In genomic region chr18:13613591-13614317, GRCh38 we compare ENCODE assay signal across 11 cellular contexts.
A peak's percentile ranks its signal among the peaks of the same experiment; 100 is the strongest.
DNase-seq lines count a peak whose midpoint lies in the region; ATAC-seq and FAIRE-seq lines count a peak whose summit lies in the region.
"Had no signal": no experiment of that assay in that cellular context is flagged by ENCODE, and none has a peak within 500 bp of the region (broad histone marks: within the 10 kb centered on the region; RNA-seq: fewer than 3 reads in every experiment).

No MANE protein-coding gene starts in this region.

- peaks cover 8% of the 10 kb centered on the region for H3K36me3 Mint-ChIP-seq in activated naive CD8-positive, alpha-beta T cell treated with anti-CD3 and anti-CD28 coated beads for 36 hours

- no peak for FAIRE-seq in small intestine (lab: Jason Lieb, UNC)

- H3K36me3 ChIP-seq in small intestine (ENCODE audit: control insufficient read depth in 2 of 2, insufficient read depth in 2 of 2, low read length in 2 of 2): no peaks in the 10 kb centered on the region

- H3K9me3 Mint-ChIP-seq in activated naive CD8-positive, alpha-beta T cell treated with anti-CD3 and anti-CD28 coated beads for 36 hours: no peaks in the 10 kb centered on the region
- H3K9me3 Mint-ChIP-seq: HFFc6 had no signal

- peak overlapping the region; percentile 97 for H3K27ac Mint-ChIP-seq in activated naive CD8-positive, alpha-beta T cell treated with anti-CD3 and anti-CD28 coated beads for 36 hours
- H3K27ac Mint-ChIP-seq: HFFc6 had no signal

- H3K27ac ChIP-seq in small intestine (ENCODE audit: low read depth in 1 of 2, low read length in 1 of 2): peak overlapping the region; percentile 57 to 74

- H3K4me1 ChIP-seq in small intestine (ENCODE audit: control insufficient read depth in 2 of 2, insufficient read depth in 1 of 2, low read depth in 1 of 2, low read length in 1 of 2): peaks cover 0 to 3% of the 10 kb centered on the region in 2 donors

- no peaks in the 10 kb centered on the region for H3K27me3 ChIP-seq in small intestine (ENCODE audit: control insufficient read depth in 2 of 2, insufficient read depth in 2 of 2, low read length in 2 of 2)

- 33 to 65% (median 46%) methylated on average over 18 of the region's 18 CpGs for WGBS in small intestine, 3 donors

- no peaks in the 10 kb centered on the region for H3K27me3 Mint-ChIP-seq in activated naive CD8-positive, alpha-beta T cell treated with anti-CD3 and anti-CD28 coated beads for 36 hours

- peak overlapping the region in 1 of 2 donors; percentile 22 for H3K4me3 ChIP-seq in small intestine (ENCODE audit: low read depth in 1 of 2, low read length in 2 of 2)

- H3K4me1 Mint-ChIP-seq in activated naive CD8-positive, alpha-beta T cell treated with anti-CD3 and anti-CD28 coated beads for 36 hours: peaks cover 86% of the 10 kb centered on the region

- no peaks in the 10 kb centered on the region for H3K9me3 ChIP-seq in small intestine (ENCODE audit: control insufficient read depth, low read depth)

- DNase-seq in NCI-H146 (lab: John Stamatoyannopoulos, UW) (peak; percentile 45), NCI-H146 treated with DMSO at 0.1 percent for 48 hours (lab: John Stamatoyannopoulos, UW; ENCODE audit: unreplicated experiment) (no peak), small intestine (peak; percentile 6), NCI-H2107 treated with DMSO at 0.1 percent for 48 hours (lab: John Stamatoyannopoulos, UW; ENCODE audit: unreplicated experiment) (no peak)
- no peak for DNase-seq in activated naive CD8-positive, alpha-beta T cell treated with anti-CD3 and anti-CD28 coated beads for 36 hours
- DNase-seq in effector CD4-positive, alpha-beta T cell: no peak
- DNase-seq: 8988T, HFFc6, NCI-H524 treated with DMSO at 0.1 percent for 48 hours had no signal

- peak; percentile 26 for ATAC-seq in HG03378 (IDR thresholded peaks at IDR 0.05; ENCODE audit: unreplicated experiment)
- ATAC-seq in GM19035 (IDR thresholded peaks at IDR 0.05; ENCODE audit: unreplicated experiment): no peak

- H3K4me3 Mint-ChIP-seq in activated naive CD8-positive, alpha-beta T cell treated with anti-CD3 and anti-CD28 coated beads for 36 hours: peak overlapping the region; percentile 84
- H3K4me3 Mint-ChIP-seq: HFFc6 had no signal

Comparison
In these comparisons a context has a peak if more than half of its experiments do, and no peak if none do; other contexts are left out.
1. DNase-seq: peak in NCI-H146 (single experiment) and small intestine (single experiment); none in NCI-H146 treated with DMSO at 0.1 percent for 48 hours (single experiment), activated naive CD8-positive, alpha-beta T cell treated with anti-CD3 and anti-CD28 coated beads for 36 hours (single experiment), effector CD4-positive, alpha-beta T cell (single experiment) and NCI-H2107 treated with DMSO at 0.1 percent for 48 hours (single experiment).